13 cellular contexts compared by ENCODE assay signal in genomic region chr2:171531291-171531690, GRCh38. TPM values are rescaled to one million over a fixed set of nuclear protein-coding genes. Genes with fewer than 3 reads are reported as not detected.
DNase-seq lines count a peak whose midpoint lies in the region; ATAC-seq and TF ChIP-seq lines count a peak whose summit lies in the region.
"Had no signal": no experiment of that assay in that cellular context is flagged by ENCODE, and none has a peak within 500 bp of the region (broad histone marks: within the 10 kb centered on the region; RNA-seq: fewer than 3 reads in every experiment).

No MANE protein-coding gene starts in this region.

- H3K36me3 ChIP-seq in right atrium auricular region (no peaks in the 10 kb centered on the region), testis (ENCODE audit: low read depth, missing control alignments) (no peaks in the 10 kb centered on the region)
- H3K36me3 ChIP-seq: right lobe of liver had no signal

- no peak for TF ChIP-seq CTCF in HFFc6 (IDR thresholded peaks at IDR 0.05)
- TF ChIP-seq CTCF in right atrium auricular region (IDR thresholded peaks at IDR 0.05), result no peak
- no peak for TF ChIP-seq CTCF in testis (IDR thresholded peaks at IDR 0.05)

- TF ChIP-seq POLR2A in testis (IDR thresholded peaks at IDR 0.05) (no peak), GM18505 (IDR thresholded peaks at IDR 0.05; ENCODE audit: borderline replicate concordance, extremely low read depth, insufficient read depth, insufficient read length) (no peak)

- H3K9me3 ChIP-seq in right atrium auricular region (no peaks in the 10 kb centered on the region), testis (no peaks in the 10 kb centered on the region)
- H3K9me3 ChIP-seq: right lobe of liver had no signal

- H3K27me3 ChIP-seq in right atrium auricular region, result no peaks in the 10 kb centered on the region
- H3K27me3 ChIP-seq in testis, result no peaks in the 10 kb centered on the region
- H3K27me3 ChIP-seq: dorsolateral prefrontal cortex, right lobe of liver had no signal

- intact Hi-C loops in testis (cut with DNase I; ENCODE audit: low total_unique reads), result no loop called here

- H3K36me3 Mint-ChIP-seq in HFFc6 (ENCODE audit: low read depth), result peaks cover 24% of the 10 kb centered on the region

- no peaks in the 10 kb centered on the region; the same call in 1 of the 2 replicates for H3K27me3 Mint-ChIP-seq in HFFc6 (ENCODE audit: insufficient read depth)

- peak; percentile 60 for DNase-seq in HFFc6
- DNase-seq in astrocyte of the hippocampus (ENCODE audit: low read depth, low spot score), result peak; percentile 86
- DNase-seq in right atrium auricular region (ENCODE audit: low spot score), result peak; percentile 70
- peak; percentile 37 for DNase-seq in testis
- DNase-seq in hepatic stellate cell (ENCODE audit: low spot score), result no peak
- DNase-seq in stimulated activated CD4-positive, alpha-beta T cell treated with anti-CD3 and anti-CD28 coated beads, Interleukin-1b, Interleukin-23, amount 100 ng/mL, for 48 hours, result no peak
- DNase-seq: dorsolateral prefrontal cortex, left colon, NCI-H774, right lobe of liver, T-helper 2 cell had no signal

- H3K4me3 ChIP-seq in right atrium auricular region, result no peak overlapping the region
- no peak overlapping the region for H3K4me3 ChIP-seq in testis
- H3K4me3 ChIP-seq: right lobe of liver had no signal

- peak overlapping the region; percentile 93 for H3K27ac Mint-ChIP-seq in HFFc6

- peaks cover 4% of the 10 kb centered on the region; the same call in 1 of the 2 replicates for H3K9me3 Mint-ChIP-seq in HFFc6

- WGBS in testis, 2 donors, result 36 to 51% methylated on average over 7 of the region's 7 CpGs

- ATAC-seq in GM21619 (IDR thresholded peaks at IDR 0.05; ENCODE audit: unreplicated experiment) (no peak), GM18505 (IDR thresholded peaks at IDR 0.05; ENCODE audit: unreplicated experiment) (no peak)
- ATAC-seq: left colon had no signal

- H3K27ac ChIP-seq in right atrium auricular region, result peak overlapping the region in 1 of 2 donors; percentile 12
- peak overlapping the region in 1 of 2 donors; percentile 8 for H3K27ac ChIP-seq in testis
- H3K27ac ChIP-seq: right lobe of liver had no signal

- H3K4me1 ChIP-seq in right atrium auricular region (peaks cover 0 to 19% of the 10 kb centered on the region in 2 donors), testis (peaks cover 2% of the 10 kb centered on the region)
- H3K4me1 ChIP-seq: right lobe of liver had no signal

- H3K4me3 Mint-ChIP-seq in HFFc6, result peak overlapping the region; percentile 85

- H3K4me1 Mint-ChIP-seq in HFFc6 (ENCODE audit: low read depth), result peaks cover 48% of the 10 kb centered on the region

RNA-seq across cellular contexts. Expression of gene CYBRD1, which starts 9.0 kb away (rescaled TPM):
- 100 to 1,000 TPM; 108 to 141 (median 131) TPM for total RNA-seq in HFFc6 (2021; fragmentation: NEBNext Ultra II Directional; extraction: Animal tissue kit (Norgen Biotek cat#: 25700))
- 100 to 1,000 TPM; 100 to 238 TPM for total RNA-seq in right atrium auricular region
- total RNA-seq in testis, result 10 to 100 TPM; 53.1 to 53.5 TPM
- polyA plus RNA-seq in testis (ENCODE audit: insufficient read depth, low read depth, low replicate concordance), result 60.1 TPM

Comparison
In these comparisons a context has a peak if more than half of its experiments do, and no peak if none do; other contexts are left out.
1. DNase-seq: peak in HFFc6 (single experiment), astrocyte of the hippocampus (single experiment), right atrium auricular region (single experiment) and testis (single experiment); none in hepatic stellate cell (single experiment) and stimulated activated CD4-positive, alpha-beta T cell treated with anti-CD3 and anti-CD28 coated beads, Interleukin-1b, Interleukin-23, amount 100 ng/mL, for 48 hours (single experiment).